In genomic region chr4:168848112-168848511, GRCh38 we compare ENCODE assay signal across 8 cellular contexts.
DNase-seq lines count a peak whose midpoint lies in the region; ATAC-seq lines count a peak whose summit lies in the region.

No MANE protein-coding gene starts in this region.

- H3K27ac ChIP-seq in BLaER1 = no peak overlapping the region

- no peak overlapping the region for H2AFZ ChIP-seq in neuron (ENCODE audit: low read depth, low read length)

- H4K20me1 ChIP-seq in BLaER1 = no peaks in the 10 kb centered on the region

- H3K36me3 ChIP-seq in BLaER1 (no peaks in the 10 kb centered on the region), neuron (ENCODE audit: insufficient read depth, low read length) (peaks cover 7% of the 10 kb centered on the region)

- peak overlapping the region; percentile 49; the same call in 1 of the 2 replicates for H3K4me2 ChIP-seq in BLaER1

- H3K27me3 ChIP-seq in BLaER1 (no peaks in the 10 kb centered on the region), neuron (ENCODE audit: insufficient read depth, low read length) (no peaks in the 10 kb centered on the region)

- H3K4me1 ChIP-seq in BLaER1 = peaks cover 20% of the 10 kb centered on the region
- peaks cover 18% of the 10 kb centered on the region for H3K4me1 ChIP-seq in neuron (ENCODE audit: insufficient read depth, low read length)

- H3K4me3 ChIP-seq in BLaER1 (no peak overlapping the region), neuron (ENCODE audit: low read length) (peak overlapping the region; percentile 29)

- no peak overlapping the region for H3K9ac ChIP-seq in BLaER1

- DNase-seq in RPMI7951 (ENCODE audit: low read depth) = peak; percentile 40
- DNase-seq in fibroblast of peridontal ligament (ENCODE audit: extremely low read depth) = peak; percentile 44
- no peak for DNase-seq in SKM-1 treated with dmso at 0.1 percent for 144 hours (lab: John Stamatoyannopoulos, UW; ENCODE audit: unreplicated experiment)
- DNase-seq in putamen (ENCODE audit: low spot score) = no peak
- no peak for DNase-seq in activated CD4-positive, alpha-beta T cell treated with anti-CD3 and anti-CD28 coated beads for 1 hour

- ATAC-seq in GM19452 (IDR thresholded peaks at IDR 0.05; ENCODE audit: unreplicated experiment) = no peak

- H3K9me3 ChIP-seq in BLaER1 (no peaks in the 10 kb centered on the region), neuron (ENCODE audit: low read length) (no peaks in the 10 kb centered on the region)

Comparison
In these comparisons a context has a peak if more than half of its experiments do, and no peak if none do; other contexts are left out.
1. DNase-seq: peak in RPMI7951 (single experiment) and fibroblast of peridontal ligament (single experiment); none in SKM-1 treated with dmso at 0.1 percent for 144 hours (single experiment), putamen (single experiment) and activated CD4-positive, alpha-beta T cell treated with anti-CD3 and anti-CD28 coated beads for 1 hour (single experiment).